22 cellular contexts compared by ENCODE assay signal in the genomic region with DNA sequence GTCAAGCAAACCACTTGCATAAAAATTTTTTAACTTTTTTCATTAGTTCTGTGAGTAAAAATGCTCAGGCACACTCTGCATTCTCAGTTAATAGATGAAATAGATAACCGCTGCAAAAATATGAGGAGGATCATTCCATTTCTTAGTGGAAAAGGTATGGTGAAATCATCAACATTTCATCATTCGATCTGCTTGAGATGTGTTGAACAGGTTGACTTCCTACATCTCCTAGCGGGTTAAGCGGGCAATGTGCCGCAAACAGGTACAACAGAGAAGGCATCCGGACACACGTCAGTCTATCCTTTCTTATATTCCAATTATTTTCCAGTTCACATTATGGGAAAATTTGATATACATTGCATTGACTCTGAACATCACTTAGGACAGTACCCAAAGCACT. TPM values are rescaled to one million over a fixed set of nuclear protein-coding genes. Genes with fewer than 3 reads are reported as not detected.
DNase-seq lines count a peak whose midpoint lies in the region; ATAC-seq, FAIRE-seq and TF ChIP-seq lines count a peak whose summit lies in the region.
"Had no signal": no experiment of that assay in that cellular context is flagged by ENCODE, and none has a peak within 500 bp of the region (broad histone marks: within the 10 kb centered on the region; RNA-seq: fewer than 3 reads in every experiment).

No MANE protein-coding gene starts in this region.

- no peak for TF ChIP-seq CTCF in D721Med (IDR thresholded peaks at IDR 0.05; ENCODE audit: insufficient read depth, missing control alignments)
- no peak for TF ChIP-seq CTCF in HFFc6 (IDR thresholded peaks at IDR 0.05)

- H3K36me3 Mint-ChIP-seq in HFFc6 (ENCODE audit: low read depth), result no peaks in the 10 kb centered on the region
- H3K36me3 Mint-ChIP-seq in activated T-helper 17 cell treated with anti-CD3 and anti-CD28 coated beads, Interleukin-2, amount 50 U/mL, for 72 hours (ENCODE audit: low read depth), result peaks cover 34% of the 10 kb centered on the region

- no peaks in the 10 kb centered on the region for H3K9me3 ChIP-seq in trophoblast cell (ENCODE audit: insufficient read depth, low read depth, low read length)
- H3K9me3 ChIP-seq: A549, HAP-1, SJSA1 had no signal

- no peak overlapping the region for H2BK12ac ChIP-seq in trophoblast cell (ENCODE audit: low read length)

- no peak overlapping the region for H2AFZ ChIP-seq in trophoblast cell (ENCODE audit: insufficient read depth, low read length, poor library complexity)

- H4K91ac ChIP-seq in trophoblast cell (ENCODE audit: low read depth, low read length), result no peak overlapping the region

- H3K4me1 ChIP-seq in trophoblast cell (ENCODE audit: control insufficient read depth in 1 of 2, insufficient read depth in 2 of 2, low read length in 2 of 2), result no peaks in the 10 kb centered on the region
- H3K4me1 ChIP-seq: A549, HAP-1 had no signal

- H2BK5ac ChIP-seq in trophoblast cell (ENCODE audit: low read depth, low read length, poor library complexity), result no peak overlapping the region

- H4K12ac ChIP-seq in trophoblast cell (ENCODE audit: low read depth, low read length), result no peak overlapping the region

- H2BK120ac ChIP-seq in trophoblast cell (ENCODE audit: insufficient read depth, low read length, poor library complexity), result no peak overlapping the region

- H3K23ac ChIP-seq in trophoblast cell (ENCODE audit: low read length), result no peak overlapping the region

- no peak overlapping the region for H3K18ac ChIP-seq in trophoblast cell (ENCODE audit: low read length)

- H3K27me3 Mint-ChIP-seq in HFFc6 (ENCODE audit: insufficient read depth), result peaks cover 4% of the 10 kb centered on the region
- no peaks in the 10 kb centered on the region for H3K27me3 Mint-ChIP-seq in activated T-helper 17 cell treated with anti-CD3 and anti-CD28 coated beads, Interleukin-2, amount 50 U/mL, for 72 hours
- H3K27me3 Mint-ChIP-seq: B cell had no signal

- no peak overlapping the region for H3K9ac ChIP-seq in trophoblast cell (ENCODE audit: low read length)
- H3K9ac ChIP-seq: KMS-11 had no signal

- DNase-seq in D721Med (ENCODE audit: insufficient read length, low spot score) (no peak), HFFc6 (no peak), trophoblast cell (peak; percentile 7 to 94), frontal cortex (ENCODE audit: low spot score in 2 of 2) (no peak), GM12891 (ENCODE audit: insufficient read length, low spot score) (no peak), cerebellum (ENCODE audit: low spot score) (no peak)
- DNase-seq: DMS53, GF-D8, NCI-H1105, NCI-H146, NCI-H2029 treated with DMSO at 0.1 percent for 48 hours, NCI-H345, NCI-H524 treated with DMSO at 0.1 percent for 48 hours, NCI-H82 had no signal

- TF ChIP-seq POLR2A in GM12891 (IDR thresholded peaks at IDR 0.05; ENCODE audit: low read depth, low read length), result no peak

- H3K79me1 ChIP-seq in trophoblast cell (ENCODE audit: low read length), result no peaks in the 10 kb centered on the region

- H4K8ac ChIP-seq in trophoblast cell (ENCODE audit: low read depth, low read length), result no peak overlapping the region

- peak overlapping the region; percentile 14; the same call in 1 of the 2 replicates for H3K27ac Mint-ChIP-seq in HFFc6
- H3K27ac Mint-ChIP-seq in activated T-helper 17 cell treated with anti-CD3 and anti-CD28 coated beads, Interleukin-2, amount 50 U/mL, for 72 hours, result peak overlapping the region; percentile 86
- H3K27ac Mint-ChIP-seq: B cell, CD14-positive monocyte had no signal

- H3K27ac ChIP-seq in trophoblast cell (ENCODE audit: low read depth, low read length), result no peak overlapping the region
- H3K27ac ChIP-seq: A549, KMS-11, SJSA1 had no signal

- H3K4ac ChIP-seq in trophoblast cell (ENCODE audit: low read depth, low read length), result no peak overlapping the region

- no peak overlapping the region for H3K4me3 ChIP-seq in trophoblast cell (ENCODE audit: low read depth, low read length)
- H3K4me3 ChIP-seq: A549, HAP-1, SJSA1 had no signal

- H3K14ac ChIP-seq in trophoblast cell (ENCODE audit: low read length), result no peak overlapping the region

- no peak overlapping the region for H3K4me3 Mint-ChIP-seq in HFFc6
- H3K4me3 Mint-ChIP-seq in activated T-helper 17 cell treated with anti-CD3 and anti-CD28 coated beads, Interleukin-2, amount 50 U/mL, for 72 hours, result peak overlapping the region; percentile 60
- H3K4me3 Mint-ChIP-seq: B cell, CD14-positive monocyte had no signal

- no CpG with 5 or more reads among the region's 7 CpGs for WGBS in trophoblast cell (ENCODE audit: extremely low coverage, insufficient coverage, insufficient read length)

- no peak overlapping the region for H3K4me2 ChIP-seq in trophoblast cell (ENCODE audit: low read length)
- H3K4me2 ChIP-seq: A549, KMS-11 had no signal

- ATAC-seq in activated T-helper 17 cell treated with anti-CD3 and anti-CD28 coated beads, Interleukin-2, amount 50 U/mL, for 72 hours (replicated peaks), result no peak
- ATAC-seq: A549, Right ventricle myocardium inferior had no signal

- H3K79me2 ChIP-seq in trophoblast cell (ENCODE audit: control insufficient read depth, insufficient read depth, low read length, poor library complexity), result no peaks in the 10 kb centered on the region

- H2AK5ac ChIP-seq in trophoblast cell (ENCODE audit: low read length), result no peak overlapping the region

- peaks cover 14% of the 10 kb centered on the region for H3K4me1 Mint-ChIP-seq in HFFc6 (ENCODE audit: low read depth)
- H3K4me1 Mint-ChIP-seq in activated T-helper 17 cell treated with anti-CD3 and anti-CD28 coated beads, Interleukin-2, amount 50 U/mL, for 72 hours, result peaks cover 26% of the 10 kb centered on the region

- FAIRE-seq in D721Med (lab: Jason Lieb, UNC), result peak; percentile 71
- no peak for FAIRE-seq in frontal cortex (lab: Jason Lieb, UNC)
- FAIRE-seq in GM12891 (lab: Jason Lieb, UNC), result no peak
- FAIRE-seq: A549 had no signal

- H3K27me3 ChIP-seq in trophoblast cell (ENCODE audit: insufficient read depth, low read length), result peaks cover 3% of the 10 kb centered on the region
- H3K27me3 ChIP-seq: SJSA1 had no signal

- no peaks in the 10 kb centered on the region for H3K9me3 Mint-ChIP-seq in HFFc6
- H3K9me3 Mint-ChIP-seq in activated T-helper 17 cell treated with anti-CD3 and anti-CD28 coated beads, Interleukin-2, amount 50 U/mL, for 72 hours, result no peaks in the 10 kb centered on the region
- H3K9me3 Mint-ChIP-seq: CD14-positive monocyte had no signal

- H3K36me3 ChIP-seq in trophoblast cell (ENCODE audit: control insufficient read depth in 1 of 2, insufficient read depth in 2 of 2, low read length in 2 of 2), result no peaks in the 10 kb centered on the region
- H3K36me3 ChIP-seq: HAP-1 had no signal

TF ChIP-seq in GM12891, 5 proteins besides CTCF, POLR2A, EP300 and RAD21:
- no peak for TF ChIP-seq TAF1 (IDR thresholded peaks at IDR 0.05; ENCODE audit: low read depth, low read length)
- no peak for TF ChIP-seq PAX5 (IDR thresholded peaks at IDR 0.05; ENCODE audit: insufficient read depth, low read length, severe bottlenecking)
- no peak for TF ChIP-seq POU2F2 (IDR thresholded peaks at IDR 0.05; ENCODE audit: low read depth, low read length)
- no peak for TF ChIP-seq SPI1 (IDR thresholded peaks at IDR 0.05; ENCODE audit: low read depth, low read length)
- TF ChIP-seq POLR2AphosphoS5 (IDR thresholded peaks at IDR 0.05; ENCODE audit: low read depth, low read length), result no peak

RNA-seq across cellular contexts. Expression of a gene that starts 33.6 kb away (rescaled TPM):
- total RNA-seq in HFFc6 (2021; fragmentation: NEBNext Ultra II Directional; extraction: Animal tissue kit (Norgen Biotek cat#: 25700)), result 10 to 100 TPM; 13.2 to 29.8 (median 27.6) TPM
- total RNA-seq in activated T-helper 17 cell treated with anti-CD3 and anti-CD28 coated beads, Interleukin-2, amount 50 U/mL, for 72 hours, result 10 to 100 TPM; 23.7 to 58.8 TPM
- polyA plus RNA-seq in trophoblast cell (2013), result 6.7 and 7.0 TPM in 2 replicates
- total RNA-seq in frontal cortex (2.4 TPM), cerebellum (3.8 TPM)
- 17.5 TPM for polyA plus RNA-seq in GM12891 (2012; ENCODE audit: low read depth, missing spikeins)

Comparison
In these comparisons a context has a peak if more than half of its experiments do, and no peak if none do; other contexts are left out.
1. DNase-seq: peak in trophoblast cell (2 of 2); none in D721Med (single experiment), HFFc6 (single experiment), frontal cortex (0 of 2), GM12891 (single experiment) and cerebellum (single experiment).